ENCODE assay signal across 10 cellular contexts in genomic region chr9:89177401-89178161, GRCh38. TPM values are rescaled to one million over a fixed set of nuclear protein-coding genes. Genes with fewer than 3 reads are reported as not detected.
DNase-seq lines count a peak whose midpoint lies in the region; ATAC-seq, FAIRE-seq and TF ChIP-seq lines count a peak whose summit lies in the region.
"Had no signal": no experiment of that assay in that cellular context is flagged by ENCODE, and none has a peak within 500 bp of the region (broad histone marks: within the 10 kb centered on the region; RNA-seq: fewer than 3 reads in every experiment).

No MANE protein-coding gene starts in this region.

- no peaks in the 10 kb centered on the region for H3K36me3 ChIP-seq in RWPE2 (ENCODE audit: low read depth)

- H3K4me3 ChIP-seq in RWPE2 (ENCODE audit: severe bottlenecking): peak overlapping the region; percentile 30

- no TSS peak for BruUV-seq in Calu3 (replicated peaks; lab: Mats Ljungman, UMichigan)

- H3K4me3 Mint-ChIP-seq in Calu3 (ENCODE audit: low read depth, unreplicated experiment) (peak overlapping the region; percentile 80), glutamatergic neuron (ENCODE audit: unreplicated experiment) (peak overlapping the region; percentile 73), progenitor cell of endocrine pancreas (ENCODE audit: low read depth) (peak overlapping the region; percentile 46), natural killer cell (no peak overlapping the region)

- no peaks in the 10 kb centered on the region for H3K27me3 Mint-ChIP-seq in Calu3 (ENCODE audit: unreplicated experiment)
- peaks cover 11% of the 10 kb centered on the region for H3K27me3 Mint-ChIP-seq in glutamatergic neuron (ENCODE audit: unreplicated experiment)
- H3K27me3 Mint-ChIP-seq in progenitor cell of endocrine pancreas: peaks cover 48% of the 10 kb centered on the region
- H3K27me3 Mint-ChIP-seq in natural killer cell (ENCODE audit: low read depth in 2 of 2): peaks cover 42 to 69% of the 10 kb centered on the region in 2 donors

- intact Hi-C loops in Calu3 (cut with micrococcal nuclease; ENCODE audit: unreplicated experiment): no loop called here
- intact Hi-C loops in natural killer cell (cut with micrococcal nuclease): no loop called here

- no peak for DNase-seq in Calu3
- DNase-seq in RWPE2 (ENCODE audit: low spot score): no peak
- peak; percentile 38 for DNase-seq in glutamatergic neuron
- peak; percentile 19 for DNase-seq in progenitor cell of endocrine pancreas (ENCODE audit: low spot score, unreplicated experiment)
- no peak for DNase-seq in NCI-H446 treated with DMSO at 0.1 percent for 48 hours (lab: John Stamatoyannopoulos, UW)
- DNase-seq in natural killer cell: no peak
- no peak for DNase-seq in NCI-H226
- DNase-seq in GM19239 (ENCODE audit: insufficient read length, low spot score): no peak
- DNase-seq: activated CD4-positive, alpha-beta T cell treated with anti-CD3 and anti-CD28 coated beads, Interleukin-2, amount 50 U/mL, for 48 hours; NCI-H2081 had no signal

- no peak for FAIRE-seq in GM19239 (lab: Jason Lieb, UNC)

- H3K36me3 Mint-ChIP-seq in Calu3 (ENCODE audit: insufficient read depth, unreplicated experiment): peaks cover 20% of the 10 kb centered on the region
- H3K36me3 Mint-ChIP-seq in glutamatergic neuron (ENCODE audit: unreplicated experiment): no peaks in the 10 kb centered on the region
- no peaks in the 10 kb centered on the region for H3K36me3 Mint-ChIP-seq in progenitor cell of endocrine pancreas (ENCODE audit: insufficient read depth)
- no peaks in the 10 kb centered on the region for H3K36me3 Mint-ChIP-seq in natural killer cell

- no peaks in the 10 kb centered on the region for H3K9me3 Mint-ChIP-seq in Calu3 (ENCODE audit: low read depth, unreplicated experiment)
- H3K9me3 Mint-ChIP-seq in glutamatergic neuron (ENCODE audit: unreplicated experiment): peaks cover 6% of the 10 kb centered on the region
- no peaks in the 10 kb centered on the region for H3K9me3 Mint-ChIP-seq in progenitor cell of endocrine pancreas (ENCODE audit: low read depth)
- no peaks in the 10 kb centered on the region for H3K9me3 Mint-ChIP-seq in natural killer cell

- H3K27ac ChIP-seq in RWPE2 (ENCODE audit: poor library complexity, severe bottlenecking): no peak overlapping the region

- no peaks in the 10 kb centered on the region for H3K9me3 ChIP-seq in RWPE2 (ENCODE audit: severe bottlenecking)

- H3K4me1 Mint-ChIP-seq in Calu3 (ENCODE audit: low read depth, unreplicated experiment) (peaks cover 37% of the 10 kb centered on the region), glutamatergic neuron (ENCODE audit: low read depth, unreplicated experiment) (peaks cover 24% of the 10 kb centered on the region), progenitor cell of endocrine pancreas (ENCODE audit: low read depth) (peaks cover 26% of the 10 kb centered on the region), natural killer cell (peaks cover 8 to 19% of the 10 kb centered on the region in 2 donors)

- ATAC-seq in RWPE2 (ENCODE audit: low read depth) (no peak), natural killer cell (no peak)

- H3K27ac Mint-ChIP-seq in Calu3 (ENCODE audit: unreplicated experiment): no peak overlapping the region
- H3K27ac Mint-ChIP-seq in glutamatergic neuron (ENCODE audit: unreplicated experiment): no peak overlapping the region
- no peak overlapping the region for H3K27ac Mint-ChIP-seq in progenitor cell of endocrine pancreas
- no peak overlapping the region for H3K27ac Mint-ChIP-seq in natural killer cell

- H3K27me3 ChIP-seq in RWPE2 (ENCODE audit: insufficient read depth, poor library complexity, severe bottlenecking): peaks cover 27% of the 10 kb centered on the region

- CTCF ChIA-PET in Calu3 (lab: Charles Lee): interaction anchor here (0.5 kb wide), 1 partner anchor 9 kb away, joined by 3 read pairs; no protein-coding TSS in a partner anchor

- H3K4me1 ChIP-seq in RWPE2 (ENCODE audit: insufficient read depth, poor library complexity, severe bottlenecking): peaks cover 4% of the 10 kb centered on the region

- no peak for TF ChIP-seq CTCF in Calu3 (IDR thresholded peaks at IDR 0.05; ENCODE audit: unreplicated experiment)
- TF ChIP-seq CTCF in RWPE2 (IDR thresholded peaks at IDR 0.05; ENCODE audit: poor library complexity, severe bottlenecking): no peak
- no peak for TF ChIP-seq CTCF in glutamatergic neuron (IDR thresholded peaks at IDR 0.05; ENCODE audit: partially characterized antibody, unreplicated experiment)
- no peak for TF ChIP-seq CTCF in progenitor cell of endocrine pancreas (IDR thresholded peaks at IDR 0.05; ENCODE audit: unreplicated experiment)
- no peak for TF ChIP-seq CTCF in natural killer cell (IDR thresholded peaks at IDR 0.05)

RNA-seq across cellular contexts. Expression of gene SHC3, which starts 1.0 kb away (rescaled TPM):
- total RNA-seq in Calu3 (2022) (2.3 and 4.0 TPM in 2 replicates), glutamatergic neuron (ENCODE audit: unreplicated experiment) (0.83 TPM), progenitor cell of endocrine pancreas (1.3 TPM in 2 replicates), natural killer cell (under 1 TPM; 0.02 to 0.09 (median 0.08) TPM)

Comparison
In these comparisons a context has a peak if more than half of its experiments do, and no peak if none do; other contexts are left out.
1. DNase-seq: peak in glutamatergic neuron (single experiment) and progenitor cell of endocrine pancreas (single experiment); none in Calu3 (single experiment), RWPE2 (single experiment), NCI-H446 treated with DMSO at 0.1 percent for 48 hours (single experiment), natural killer cell (single experiment), NCI-H226 (single experiment) and GM19239 (single experiment).